8 cellular contexts compared by ENCODE assay signal in genomic region chr1:93437976-93438605, GRCh38. TPM values are rescaled to one million over a fixed set of nuclear protein-coding genes. Genes with fewer than 3 reads are reported as not detected.
DNase-seq lines count a peak whose midpoint lies in the region; ATAC-seq and TF ChIP-seq lines count a peak whose summit lies in the region.

No MANE protein-coding gene starts in this region.

- no peak overlapping the region for H3K27ac Mint-ChIP-seq in CD8-positive, alpha-beta T cell
- H3K27ac Mint-ChIP-seq in chondrocyte (ENCODE audit: unreplicated experiment): no peak overlapping the region

- ATAC-seq in CD8-positive, alpha-beta T cell: peak; percentile 52
- ATAC-seq in HG02884 (IDR thresholded peaks at IDR 0.05; ENCODE audit: unreplicated experiment) (peak; percentile 55), lung (ENCODE audit: insufficient read depth, low FRiP score) (no peak), GM18505 (IDR thresholded peaks at IDR 0.05; ENCODE audit: unreplicated experiment) (no peak), HG03135 (IDR thresholded peaks at IDR 0.05; ENCODE audit: unreplicated experiment) (no peak), HG03108 (IDR thresholded peaks at IDR 0.05; ENCODE audit: unreplicated experiment) (no peak)

- no peak for TF ChIP-seq POLR2A in GM18505 (IDR thresholded peaks at IDR 0.05; ENCODE audit: borderline replicate concordance, extremely low read depth, insufficient read depth, insufficient read length)

- H3K36me3 ChIP-seq in CD8-positive, alpha-beta T cell (ENCODE audit: insufficient read depth, low read length): no peaks in the 10 kb centered on the region
- no peaks in the 10 kb centered on the region for H3K36me3 ChIP-seq in lung (ENCODE audit: control insufficient read depth in 2 of 2, insufficient read depth in 2 of 2, low read length in 2 of 2)

- H3K4me1 ChIP-seq in CD8-positive, alpha-beta T cell (ENCODE audit: insufficient read depth, low read length): no peaks in the 10 kb centered on the region
- H3K4me1 ChIP-seq in lung (ENCODE audit: control insufficient read depth in 2 of 2, insufficient read depth in 2 of 2, low read length in 2 of 2): no peaks in the 10 kb centered on the region

- POLR2A ChIA-PET in CD8-positive, alpha-beta T cell (lab: Charles Lee): no interaction called here

- H3K4me3 ChIP-seq in CD8-positive, alpha-beta T cell (ENCODE audit: low read depth, low read length): no peak overlapping the region
- H3K4me3 ChIP-seq in lung: no peak overlapping the region

- no peaks in the 10 kb centered on the region for H3K9me3 Mint-ChIP-seq in CD8-positive, alpha-beta T cell
- H3K9me3 Mint-ChIP-seq in chondrocyte (ENCODE audit: low read depth): no peaks in the 10 kb centered on the region

- no peak for DNase-seq in CD8-positive, alpha-beta T cell
- peak; percentile 29 for DNase-seq in NCI-H774 (lab: John Stamatoyannopoulos, UW)
- no peak for DNase-seq in chondrocyte (ENCODE audit: low spot score)
- DNase-seq in lung (ENCODE audit: low spot score): no peak

- intact Hi-C loops in CD8-positive, alpha-beta T cell (cut with DNase I, micrococcal nuclease): loop anchor here (1.0 to 10.0 kb wide), 6 partner anchors 133 to 1369 kb away; no protein-coding TSS in a partner anchor

- 49 to 65% methylated on average over 4 of the region's 4 CpGs for WGBS in lung, 2 donors

- TF ChIP-seq CTCF in CD8-positive, alpha-beta T cell (IDR thresholded peaks at IDR 0.05): peak; percentile 52
- TF ChIP-seq CTCF in chondrocyte (IDR thresholded peaks at IDR 0.05) (peak; percentile 91), lung (IDR thresholded peaks at IDR 0.05; ENCODE audit: control extremely low read depth, extremely low read depth) (peak; percentile 49)

- H3K4me1 Mint-ChIP-seq in CD8-positive, alpha-beta T cell (ENCODE audit: low read depth): no peaks in the 10 kb centered on the region
- H3K4me1 Mint-ChIP-seq in chondrocyte (ENCODE audit: low read depth): peaks cover 4% of the 10 kb centered on the region

- H3K27ac ChIP-seq in CD8-positive, alpha-beta T cell (ENCODE audit: low read depth, low read length): no peak overlapping the region
- H3K27ac ChIP-seq in lung (ENCODE audit: low read depth in 1 of 2, low read length in 1 of 2): no peak overlapping the region

- no peaks in the 10 kb centered on the region for H3K9me3 ChIP-seq in CD8-positive, alpha-beta T cell (ENCODE audit: low read length)
- no peaks in the 10 kb centered on the region for H3K9me3 ChIP-seq in lung (ENCODE audit: control insufficient read depth in 2 of 2, insufficient read depth in 1 of 2, low read length in 1 of 2)

- CTCF ChIA-PET in CD8-positive, alpha-beta T cell (lab: Charles Lee): interaction anchor here (0.8 to 1.4 kb wide), 4 partner anchors 9 to 412 kb away, joined by 3 to 4 read pairs (median 3); no protein-coding TSS in a partner anchor

- peaks cover 11% of the 10 kb centered on the region for H3K27me3 Mint-ChIP-seq in CD8-positive, alpha-beta T cell (ENCODE audit: low read depth)
- no peaks in the 10 kb centered on the region for H3K27me3 Mint-ChIP-seq in chondrocyte (ENCODE audit: low read depth)

- H3K27me3 ChIP-seq in CD8-positive, alpha-beta T cell (ENCODE audit: insufficient read depth, low read length): no peaks in the 10 kb centered on the region
- no peaks in the 10 kb centered on the region for H3K27me3 ChIP-seq in lung (ENCODE audit: control insufficient read depth, insufficient read depth)

- H3K36me3 Mint-ChIP-seq in CD8-positive, alpha-beta T cell: no peaks in the 10 kb centered on the region
- H3K36me3 Mint-ChIP-seq in chondrocyte (ENCODE audit: low read depth): no peaks in the 10 kb centered on the region

- H3K4me3 Mint-ChIP-seq in CD8-positive, alpha-beta T cell: no peak overlapping the region
- H3K4me3 Mint-ChIP-seq in chondrocyte (ENCODE audit: unreplicated experiment): no peak overlapping the region

RNA-seq across cellular contexts. Expression of gene FNBP1L, which starts 9.8 kb away (rescaled TPM):
- total RNA-seq in CD8-positive, alpha-beta T cell: under 1 TPM; 0.31 to 0.35 TPM
- total RNA-seq in chondrocyte: 46.8 to 48.3 TPM (median 47.3 TPM) in 3 replicates
- total RNA-seq in lung: 100 to 1,000 TPM in 1 of 2 donors, 10 to 100 TPM in 1; 31.7 to 119 TPM
- polyA plus RNA-seq in lung: 10 to 100 TPM; 15.1 to 21.0 TPM

Comparison
In these comparisons a context has a peak if more than half of its experiments do, and no peak if none do; other contexts are left out.
1. ATAC-seq: peak in CD8-positive, alpha-beta T cell (single experiment) and HG02884 (single experiment); none in lung (single experiment), GM18505 (single experiment), HG03135 (single experiment) and HG03108 (single experiment).
2. RNA of gene FNBP1L, which starts 9.8 kb away (total RNA-seq): 31.7 to 119 TPM in lung and 46.8 to 48.3 TPM in chondrocyte; 0.31 to 0.35 TPM in CD8-positive, alpha-beta T cell; every median in the first group is over 10 times any median in the second.
3. Peak in every context shown above with its lines, with median percentiles within 50 percentile points of each other: CTCF ChIP-seq.